ENCODE assay signal across 18 cellular contexts in the genomic region with DNA sequence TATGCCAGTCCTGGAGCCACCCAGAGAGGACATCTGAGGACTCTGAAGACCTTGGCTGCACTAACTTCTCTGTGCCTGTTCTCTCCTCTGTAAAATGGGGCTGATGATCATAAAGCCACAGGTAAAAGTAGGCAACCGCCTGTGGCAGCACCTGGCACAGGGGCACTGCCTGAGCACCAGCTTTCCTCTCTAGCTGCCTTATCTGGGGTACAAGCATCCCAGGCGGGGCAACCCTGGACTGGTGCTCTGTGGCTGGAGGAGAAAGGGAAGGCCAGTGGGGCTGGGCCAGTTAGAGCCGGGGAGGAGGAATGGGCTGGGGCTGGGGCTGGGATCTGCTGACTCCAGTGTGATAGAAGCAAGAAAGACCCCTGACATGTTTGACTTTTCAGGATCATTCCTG. TPM values are rescaled to one million over a fixed set of nuclear protein-coding genes. Genes with fewer than 3 reads are reported as not detected.
"Had no signal": no experiment of that assay in that cellular context is flagged by ENCODE, and none has a peak within 500 bp of the region (broad histone marks: within the 10 kb centered on the region; RNA-seq: fewer than 3 reads in every experiment).

No MANE protein-coding gene starts in this region.

RNA-seq across cellular contexts. Expression of a gene that starts 18.2 kb away (rescaled TPM):
- total RNA-seq: activated naive CD4-positive, alpha-beta T cell treated with anti-CD3 and anti-CD28 coated beads for 36 hours; activated naive CD4-positive, alpha-beta T cell treated with anti-CD3 and anti-CD28 coated beads, Interleukin-2, amount 50 U/mL, for 72 hours; activated naive CD8-positive, alpha-beta T cell treated with anti-CD3 and anti-CD28 coated beads, Interleukin-2, amount 10 ng/mL, durations not matched to agents 7 days and 5 days; activated T-cell treated with anti-CD3 and anti-CD28 coated beads, Interleukin-2, amount 50 U/mL, for 4 hours; activated T-cell treated with anti-CD3 and anti-CD28 coated beads, Interleukin-2, amount 50 U/mL, for 72 hours; activated T-helper 1 cell treated with anti-CD3 and anti-CD28 coated beads, Interleukin-12 subunit alpha, Interleukin-12 subunit beta, Interleukin-2, Interleukin-4 antibody, amounts not matched to agents 30 ng/mL and 10 ng/mL and 1 ng/mL, durations not matched to agents 14 hours and 24 hours and 36 hours; activated T-helper 17 cell treated with anti-CD3 and anti-CD28 coated beads, Interleukin-2, amount 50 U/mL, for 72 hours; activated T-helper 2 cell treated with anti-CD3 and anti-CD28 coated beads, Interferon-gamma antibody, Interleukin-2, Interleukin-4, amounts not matched to agents 10 μg/mL and 5 μg/mL and 100 μg/mL, durations not matched to agents 14 hours and 24 hours and 36 hours; adrenal gland; aorta; ascending aorta; astrocyte; body of pancreas; breast epithelium; bronchial epithelial cell; cardiac muscle cell; cardiac septum had no signal
- polyA plus RNA-seq: adipose tissue, adrenal gland, aorta, cardiac muscle cell had no signal
